In the genomic region with DNA sequence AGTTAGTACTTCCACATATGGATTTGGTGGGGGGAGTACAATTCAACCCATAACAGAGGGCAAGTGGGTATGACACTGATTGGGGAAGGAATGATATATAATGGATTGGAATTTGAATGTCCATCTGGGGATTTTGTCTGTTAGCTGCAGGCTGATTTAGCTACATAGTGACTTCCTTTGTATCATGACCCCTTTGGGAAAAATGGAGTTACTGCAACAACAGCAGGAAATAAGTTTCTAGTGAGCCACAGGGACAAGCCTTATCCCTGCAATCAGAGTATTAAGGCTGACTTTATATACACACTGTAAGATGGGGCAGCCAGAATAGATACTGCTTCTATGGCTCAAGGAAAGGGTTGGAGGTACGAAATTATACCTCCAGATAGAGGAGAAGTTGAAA, we compare ENCODE assay signal across 17 cellular contexts.
DNase-seq lines count a peak whose midpoint lies in the region; ATAC-seq, FAIRE-seq and TF ChIP-seq lines count a peak whose summit lies in the region.
"Had no signal": no experiment of that assay in that cellular context is flagged by ENCODE, and none has a peak within 500 bp of the region (broad histone marks: within the 10 kb centered on the region; RNA-seq: fewer than 3 reads in every experiment).

No MANE protein-coding gene starts in this region.

- DNase-seq in MCF 10A (ENCODE audit: unreplicated experiment) (peak; percentile 20), breast epithelium (ENCODE audit: low spot score in 2 of 2) (no peak), NCI-H82 (lab: John Stamatoyannopoulos, UW) (peak; percentile 51), epithelial cell of proximal tubule (ENCODE audit: low read depth) (no peak), urothelium cell line (ENCODE audit: low spot score) (peak; percentile 20), osteocyte (ENCODE audit: extremely low spot score, unreplicated experiment) (no peak), left cardiac atrium (no peak), Right ventricle myocardium inferior (ENCODE audit: missing footprints) (no peak)
- DNase-seq: activated CD4-positive, alpha-beta T cell treated with anti-CD3 and anti-CD28 coated beads for 36 hours; effector memory CD8-positive, alpha-beta T cell; NCI-H1092 treated with DMSO at 0.1 percent for 48 hours; NCI-H345; stomach had no signal

- peaks cover 7% of the 10 kb centered on the region for H3K36me3 Mint-ChIP-seq in MCF 10A (ENCODE audit: insufficient read depth, unreplicated experiment)
- H3K36me3 Mint-ChIP-seq in osteocyte (ENCODE audit: unreplicated experiment), result no peaks in the 10 kb centered on the region
- H3K36me3 Mint-ChIP-seq: activated naive CD4-positive, alpha-beta T cell treated with anti-CD3 and anti-CD28 coated beads, Interleukin-2, amount 50 U/mL, for 24 hours had no signal

- H3K9me3 ChIP-seq in breast epithelium, result no peaks in the 10 kb centered on the region
- H3K9me3 ChIP-seq: stomach had no signal

- no peak overlapping the region for H3K27ac ChIP-seq in breast epithelium
- H3K27ac ChIP-seq: stomach had no signal

- H3K4me3 Mint-ChIP-seq in MCF 10A (ENCODE audit: unreplicated experiment), result no peak overlapping the region
- H3K4me3 Mint-ChIP-seq in osteocyte (ENCODE audit: unreplicated experiment), result no peak overlapping the region
- H3K4me3 Mint-ChIP-seq: activated CD4-positive, alpha-beta T cell treated with anti-CD3 and anti-CD28 coated beads for 36 hours; activated naive CD4-positive, alpha-beta T cell treated with anti-CD3 and anti-CD28 coated beads, Interleukin-2, amount 50 U/mL, for 24 hours; effector memory CD8-positive, alpha-beta T cell; T-helper 2 cell treated with Interferon-gamma antibody and Interleukin-4, amounts not matched to agents 5 μg/mL and 100 μg/mL, for 36 hours had no signal

- H3K27ac Mint-ChIP-seq in MCF 10A (ENCODE audit: low read depth, unreplicated experiment) (no peak overlapping the region), osteocyte (ENCODE audit: unreplicated experiment) (no peak overlapping the region)
- H3K27ac Mint-ChIP-seq: activated CD4-positive, alpha-beta T cell treated with anti-CD3 and anti-CD28 coated beads for 36 hours; activated naive CD4-positive, alpha-beta T cell treated with anti-CD3 and anti-CD28 coated beads, Interleukin-2, amount 50 U/mL, for 24 hours; effector memory CD8-positive, alpha-beta T cell; T-helper 2 cell treated with Interferon-gamma antibody and Interleukin-4, amounts not matched to agents 5 μg/mL and 100 μg/mL, for 36 hours had no signal

- TF ChIP-seq CTCF in MCF 10A (IDR thresholded peaks at IDR 0.05; ENCODE audit: unreplicated experiment), result peak; percentile 13
- no peak for TF ChIP-seq CTCF in breast epithelium (IDR thresholded peaks at IDR 0.05)
- peak; percentile 14 for TF ChIP-seq CTCF in epithelial cell of proximal tubule (conservative IDR thresholded peaks at IDR 0.05; ENCODE audit: low read depth, low read length)
- no peak for TF ChIP-seq CTCF in osteocyte (IDR thresholded peaks at IDR 0.05)

- ATAC-seq in left cardiac atrium (no peak), Right ventricle myocardium inferior (no peak)
- ATAC-seq: activated CD4-positive, alpha-beta T cell treated with anti-CD3 and anti-CD28 coated beads for 36 hours; effector memory CD8-positive, alpha-beta T cell; Panc1 had no signal

- no peaks in the 10 kb centered on the region for H3K36me3 ChIP-seq in breast epithelium
- H3K36me3 ChIP-seq: stomach had no signal

- no peaks in the 10 kb centered on the region for H3K27me3 Mint-ChIP-seq in MCF 10A (ENCODE audit: insufficient read depth, unreplicated experiment)
- H3K27me3 Mint-ChIP-seq in osteocyte (ENCODE audit: unreplicated experiment), result no peaks in the 10 kb centered on the region
- H3K27me3 Mint-ChIP-seq: activated naive CD4-positive, alpha-beta T cell treated with anti-CD3 and anti-CD28 coated beads, Interleukin-2, amount 50 U/mL, for 24 hours; effector memory CD8-positive, alpha-beta T cell had no signal

- no peaks in the 10 kb centered on the region for H3K4me1 Mint-ChIP-seq in MCF 10A (ENCODE audit: insufficient read depth, unreplicated experiment)
- H3K4me1 Mint-ChIP-seq in osteocyte (ENCODE audit: unreplicated experiment), result no peaks in the 10 kb centered on the region
- H3K4me1 Mint-ChIP-seq: activated CD4-positive, alpha-beta T cell treated with anti-CD3 and anti-CD28 coated beads for 36 hours; activated naive CD4-positive, alpha-beta T cell treated with anti-CD3 and anti-CD28 coated beads, Interleukin-2, amount 50 U/mL, for 24 hours had no signal

- no peaks in the 10 kb centered on the region for H3K27me3 ChIP-seq in breast epithelium

- no peak for TF ChIP-seq POLR2A in breast epithelium (IDR thresholded peaks at IDR 0.05)

- H3K9me3 Mint-ChIP-seq in MCF 10A (ENCODE audit: unreplicated experiment), result peaks cover 8% of the 10 kb centered on the region
- H3K9me3 Mint-ChIP-seq in osteocyte (ENCODE audit: unreplicated experiment), result no peaks in the 10 kb centered on the region
- H3K9me3 Mint-ChIP-seq: T-helper 2 cell treated with Interferon-gamma antibody and Interleukin-4, amounts not matched to agents 5 μg/mL and 100 μg/mL, for 36 hours had no signal

- intact Hi-C loops in MCF 10A (cut with micrococcal nuclease) (no loop called here), breast epithelium (cut with DNase I; ENCODE audit: low total_unique reads) (no loop called here), left cardiac atrium (cut with DNase I) (no loop called here), Right ventricle myocardium inferior (cut with DNase I) (no loop called here)

- BruUV-seq in MCF 10A (replicated peaks; lab: Mats Ljungman, UMichigan), result no TSS peak

- CTCF ChIA-PET in MCF 10A (lab: Yijun Ruan, JAX), result interaction anchor here (0.6 kb wide), 1 partner anchor 127 kb away, joined by 3 read pairs; no protein-coding TSS in a partner anchor

- no peaks in the 10 kb centered on the region for H3K4me1 ChIP-seq in breast epithelium
- H3K4me1 ChIP-seq: stomach had no signal

- H3K4me3 ChIP-seq in breast epithelium (no peak overlapping the region), epithelial cell of proximal tubule (ENCODE audit: low read depth, low read length) (no peak overlapping the region)
- H3K4me3 ChIP-seq: stomach had no signal

- no peak for FAIRE-seq in urothelium cell line (lab: Jason Lieb, UNC)
- FAIRE-seq: islet of Langerhans had no signal

- POLR2A ChIA-PET in MCF 10A (lab: Yijun Ruan, JAX), result no interaction called here

Comparison
In these comparisons a context has a peak if more than half of its experiments do, and no peak if none do; other contexts are left out.
1. DNase-seq: peak in MCF 10A (single experiment), NCI-H82 (single experiment) and urothelium cell line (single experiment); none in breast epithelium (0 of 2), epithelial cell of proximal tubule (single experiment), osteocyte (single experiment), left cardiac atrium (single experiment) and Right ventricle myocardium inferior (single experiment).
2. CTCF ChIP-seq: peak in MCF 10A (single experiment) and epithelial cell of proximal tubule (single experiment); none in breast epithelium (0 of 3) and osteocyte (single experiment).